ENCODE assay signal across 1 cellular context in genomic region chr17:82933006-82933310, GRCh38.
TF ChIP-seq lines count a peak whose summit lies in the region.

No MANE protein-coding gene starts in this region.

TF ChIP-seq in IMR-90, 13 proteins besides CTCF, POLR2A, EP300 and RAD21:
- no peak for TF ChIP-seq MAZ (IDR thresholded peaks at IDR 0.05; ENCODE audit: borderline replicate concordance, low read depth, low read length)
- no peak for TF ChIP-seq SMC3 (IDR thresholded peaks at IDR 0.05; ENCODE audit: low read depth, low read length)
- no peak for TF ChIP-seq BHLHE40 (IDR thresholded peaks at IDR 0.05; ENCODE audit: low read depth, low read length)
- TF ChIP-seq MAFK (IDR thresholded peaks at IDR 0.05; ENCODE audit: low read depth, low read length), result no peak
- no peak for TF ChIP-seq CEBPB (IDR thresholded peaks at IDR 0.05; ENCODE audit: low read depth, low read length)
- no peak for TF ChIP-seq USF2 (IDR thresholded peaks at IDR 0.05; ENCODE audit: low read depth, low read length)
- no peak for TF ChIP-seq CHD1 (IDR thresholded peaks at IDR 0.05; ENCODE audit: low read depth, low read length)
- TF ChIP-seq, protein P1, sequence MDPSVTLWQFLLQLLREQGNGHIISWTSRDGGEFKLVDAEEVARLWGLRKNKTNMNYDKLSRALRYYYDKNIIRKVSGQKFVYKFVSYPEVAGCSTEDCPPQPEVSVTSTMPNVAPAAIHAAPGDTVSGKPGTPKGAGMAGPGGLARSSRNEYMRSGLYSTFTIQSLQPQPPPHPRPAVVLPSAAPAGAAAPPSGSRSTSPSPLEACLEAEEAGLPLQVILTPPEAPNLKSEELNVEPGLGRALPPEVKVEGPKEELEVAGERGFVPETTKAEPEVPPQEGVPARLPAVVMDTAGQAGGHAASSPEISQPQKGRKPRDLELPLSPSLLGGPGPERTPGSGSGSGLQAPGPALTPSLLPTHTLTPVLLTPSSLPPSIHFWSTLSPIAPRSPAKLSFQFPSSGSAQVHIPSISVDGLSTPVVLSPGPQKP (IDR thresholded peaks at IDR 0.05; ENCODE audit: borderline replicate concordance, low read depth, low read length), result no peak
- TF ChIP-seq MXI1 (IDR thresholded peaks at IDR 0.05; ENCODE audit: borderline replicate concordance, low read depth, low read length), result no peak
- no peak for TF ChIP-seq RFX5 (IDR thresholded peaks at IDR 0.05; ENCODE audit: low read depth, low read length)
- TF ChIP-seq NFE2L2 (IDR thresholded peaks at IDR 0.05; ENCODE audit: low read depth, low read length), result no peak
